ENCODE assay signal across 25 cellular contexts in genomic region chr3:165658027-165658426, GRCh38.
A peak's percentile ranks its signal among the peaks of the same experiment; 100 is the strongest.
DNase-seq lines count a peak whose midpoint lies in the region; ATAC-seq and TF ChIP-seq lines count a peak whose summit lies in the region.
"Had no signal": no experiment of that assay in that cellular context is flagged by ENCODE, and none has a peak within 500 bp of the region (broad histone marks: within the 10 kb centered on the region; RNA-seq: fewer than 3 reads in every experiment).

No MANE protein-coding gene starts in this region.

- H3K4me3 Mint-ChIP-seq in progenitor cell of endocrine pancreas (ENCODE audit: low read depth) = no peak overlapping the region
- no peak overlapping the region for H3K4me3 Mint-ChIP-seq in natural killer cell treated with Interleukin-12 subunit alpha and Interleukin-12 subunit beta and Interleukin-15 and Interleukin-18, amount 100 ng/mL, for 72 hours
- H3K4me3 Mint-ChIP-seq: CD14-positive monocyte; CD4-positive, CD25-positive, alpha-beta regulatory T cell; CD8-positive, alpha-beta memory T cell had no signal

- H3K9me3 Mint-ChIP-seq in progenitor cell of endocrine pancreas (ENCODE audit: low read depth) = peaks cover 22% of the 10 kb centered on the region
- peaks cover 23% of the 10 kb centered on the region for H3K9me3 Mint-ChIP-seq in natural killer cell treated with Interleukin-12 subunit alpha and Interleukin-12 subunit beta and Interleukin-15 and Interleukin-18, amount 100 ng/mL, for 72 hours
- H3K9me3 Mint-ChIP-seq in activated naive CD4-positive, alpha-beta T cell treated with anti-CD3 and anti-CD28 coated beads, Interleukin-2, amount 50 U/mL, for 72 hours = peaks cover 0 to 10% of the 10 kb centered on the region in 2 donors

- peak overlapping the region; percentile 40 for H3K27ac Mint-ChIP-seq in progenitor cell of endocrine pancreas
- H3K27ac Mint-ChIP-seq in natural killer cell treated with Interleukin-12 subunit alpha and Interleukin-12 subunit beta and Interleukin-15 and Interleukin-18, amount 100 ng/mL, for 72 hours = no peak overlapping the region
- H3K27ac Mint-ChIP-seq in activated naive CD4-positive, alpha-beta T cell treated with anti-CD3 and anti-CD28 coated beads, Interleukin-2, amount 50 U/mL, for 72 hours = no peak overlapping the region
- H3K27ac Mint-ChIP-seq: CD14-positive monocyte; CD4-positive, alpha-beta memory T cell; CD4-positive, CD25-positive, alpha-beta regulatory T cell; CD8-positive, alpha-beta memory T cell had no signal

- peaks cover 7% of the 10 kb centered on the region for H3K4me1 Mint-ChIP-seq in progenitor cell of endocrine pancreas (ENCODE audit: low read depth)
- no peaks in the 10 kb centered on the region for H3K4me1 Mint-ChIP-seq in natural killer cell treated with Interleukin-12 subunit alpha and Interleukin-12 subunit beta and Interleukin-15 and Interleukin-18, amount 100 ng/mL, for 72 hours (ENCODE audit: low read depth in 2 of 2)
- H3K4me1 Mint-ChIP-seq: CD14-positive monocyte; CD4-positive, alpha-beta memory T cell; CD4-positive, CD25-positive, alpha-beta regulatory T cell; CD8-positive, alpha-beta memory T cell had no signal

- H3K36me3 Mint-ChIP-seq in progenitor cell of endocrine pancreas (ENCODE audit: insufficient read depth) = peaks cover 2% of the 10 kb centered on the region
- no peaks in the 10 kb centered on the region for H3K36me3 Mint-ChIP-seq in natural killer cell treated with Interleukin-12 subunit alpha and Interleukin-12 subunit beta and Interleukin-15 and Interleukin-18, amount 100 ng/mL, for 72 hours
- no peaks in the 10 kb centered on the region for H3K36me3 Mint-ChIP-seq in activated naive CD4-positive, alpha-beta T cell treated with anti-CD3 and anti-CD28 coated beads, Interleukin-2, amount 50 U/mL, for 72 hours
- H3K36me3 Mint-ChIP-seq: CD14-positive monocyte; CD4-positive, alpha-beta memory T cell; CD4-positive, CD25-positive, alpha-beta regulatory T cell; CD8-positive, alpha-beta memory T cell had no signal

- no peaks in the 10 kb centered on the region for H3K36me3 ChIP-seq in MM.1S (replicated peaks; ENCODE audit: insufficient read depth, low read length)
- no peaks in the 10 kb centered on the region for H3K36me3 ChIP-seq in body of pancreas (replicated peaks in 1 of 2; ENCODE audit: insufficient read depth in 1 of 2, low read depth in 2 of 2)
- H3K36me3 ChIP-seq: BE2C, BLaER1 had no signal

- H2AFZ ChIP-seq in MM.1S (ENCODE audit: low read length) = peak overlapping the region; percentile 35; the same call in 1 of the 2 replicates

- TF ChIP-seq POLR2A in body of pancreas (IDR thresholded peaks at IDR 0.05) = no peak

- H3K4me1 ChIP-seq in MM.1S (ENCODE audit: low read length) (peaks cover 12% of the 10 kb centered on the region), body of pancreas (no peaks in the 10 kb centered on the region)
- H3K4me1 ChIP-seq: BE2C, BLaER1 had no signal

- H3K4me3 ChIP-seq in MM.1S (ENCODE audit: low read length) = 0 out of 2 replicates have a peak overlapping the region, but pooled peaks have one; percentile 6
- no peak overlapping the region for H3K4me3 ChIP-seq in body of pancreas
- H3K4me3 ChIP-seq: BLaER1 had no signal

- no peaks in the 10 kb centered on the region for H3K9me2 ChIP-seq in MM.1S (replicated peaks; ENCODE audit: insufficient read depth, low read length)

- H3K27ac ChIP-seq in MM.1S (ENCODE audit: low read length) (peak overlapping the region; percentile 5; the same call in 1 of the 2 replicates), body of pancreas (peak overlapping the region in 1 of 4 donors; percentile 32)
- H3K27ac ChIP-seq: BLaER1 had no signal

- intact Hi-C loops in body of pancreas (cut with DNase I) = no loop called here

- WGBS in body of pancreas, 2 donors = 25 to 26% methylated on average over 2 of the region's 2 CpGs

- ATAC-seq in body of pancreas = peak; percentile 59
- ATAC-seq in natural killer cell treated with Interleukin-12 subunit alpha and Interleukin-12 subunit beta and Interleukin-15 and Interleukin-18, amount 100 ng/mL, for 72 hours = no peak
- no peak for ATAC-seq in activated naive CD4-positive, alpha-beta T cell treated with anti-CD3 and anti-CD28 coated beads, Interleukin-2, amount 50 U/mL, for 72 hours
- no peak for ATAC-seq in HG02623 (IDR thresholded peaks at IDR 0.05; ENCODE audit: unreplicated experiment)

- H3K4me2 ChIP-seq in MM.1S (ENCODE audit: low read depth, low read length) = peak overlapping the region; percentile 53
- H3K4me2 ChIP-seq: BLaER1 had no signal

- 0 out of 2 replicates have a peak overlapping the region, but pooled peaks have one; percentile 2 for H3K9ac ChIP-seq in MM.1S (ENCODE audit: low read length)
- H3K9ac ChIP-seq: BLaER1 had no signal

- H3K27me3 ChIP-seq in MM.1S (replicated peaks; ENCODE audit: insufficient read depth, low read length) = no peaks in the 10 kb centered on the region
- H3K27me3 ChIP-seq in body of pancreas = no peaks in the 10 kb centered on the region
- H3K27me3 ChIP-seq: BE2C, BLaER1 had no signal

- no peaks in the 10 kb centered on the region for H4K20me1 ChIP-seq in MM.1S (ENCODE audit: insufficient read depth, low read length)
- H4K20me1 ChIP-seq: BLaER1 had no signal

- no peaks in the 10 kb centered on the region for H3K27me3 Mint-ChIP-seq in progenitor cell of endocrine pancreas
- no peaks in the 10 kb centered on the region for H3K27me3 Mint-ChIP-seq in natural killer cell treated with Interleukin-12 subunit alpha and Interleukin-12 subunit beta and Interleukin-15 and Interleukin-18, amount 100 ng/mL, for 72 hours
- H3K27me3 Mint-ChIP-seq: CD4-positive, alpha-beta memory T cell; CD4-positive, CD25-positive, alpha-beta regulatory T cell; CD8-positive, alpha-beta memory T cell had no signal

- DNase-seq in MM.1S (peak; percentile 73), RPMI8226 (peak; percentile 35), body of pancreas (no peak), progenitor cell of endocrine pancreas (ENCODE audit: low spot score, unreplicated experiment) (no peak), NCI-H510A treated with DMSO at 0.1 percent for 48 hours (lab: John Stamatoyannopoulos, UW) (no peak)
- no peak for DNase-seq in natural killer cell treated with Interleukin-12 subunit alpha and Interleukin-12 subunit beta and Interleukin-15 and Interleukin-18, amount 100 ng/mL, for 72 hours (ENCODE audit: low spot score)
- no peak for DNase-seq in activated naive CD4-positive, alpha-beta T cell treated with anti-CD3 and anti-CD28 coated beads, Interleukin-2, amount 50 U/mL, for 72 hours (ENCODE audit: low spot score in 2 of 2)
- DNase-seq: 8988T; ACHN; BE2C; C1 segment of cervical spinal cord; CD4-positive, alpha-beta memory T cell; CD4-positive, CD25-positive, alpha-beta regulatory T cell; CD8-positive, alpha-beta memory T cell; COR-L47; DMS 273 treated with DMSO at 0.1 percent for 48 hours; DMS153; DMS53; DMS79; DND-41; EL; GDM1 had no signal

- H3K79me2 ChIP-seq in MM.1S (ENCODE audit: low read length) = no peaks in the 10 kb centered on the region

- H3K9me3 ChIP-seq in MM.1S (replicated peaks; ENCODE audit: insufficient read depth, low read length) (no peaks in the 10 kb centered on the region), body of pancreas (no peaks in the 10 kb centered on the region)
- H3K9me3 ChIP-seq: BE2C, BLaER1 had no signal

- no peak for TF ChIP-seq CTCF in MM.1S (IDR thresholded peaks at IDR 0.05; ENCODE audit: low read length)
- TF ChIP-seq CTCF in body of pancreas (IDR thresholded peaks at IDR 0.05) = no peak
- TF ChIP-seq CTCF in progenitor cell of endocrine pancreas (IDR thresholded peaks at IDR 0.05; ENCODE audit: unreplicated experiment) = no peak

- 0 out of 2 replicates have a peak, but pooled peaks cover 5% of the 10 kb centered on the region for H3F3A ChIP-seq in MM.1S (ENCODE audit: insufficient read depth, low read length)

Comparison
In these comparisons a context has a peak if more than half of its experiments do, and no peak if none do; other contexts are left out.
1. DNase-seq: peak in MM.1S (single experiment) and RPMI8226 (single experiment); none in body of pancreas (0 of 4), progenitor cell of endocrine pancreas (single experiment), natural killer cell treated with Interleukin-12 subunit alpha and Interleukin-12 subunit beta and Interleukin-15 and Interleukin-18, amount 100 ng/mL, for 72 hours (single experiment), NCI-H510A treated with DMSO at 0.1 percent for 48 hours (single experiment) and activated naive CD4-positive, alpha-beta T cell treated with anti-CD3 and anti-CD28 coated beads, Interleukin-2, amount 50 U/mL, for 72 hours (0 of 2).